Comparison of ENCODE assay signal across 2 cellular contexts in the genomic region with DNA sequence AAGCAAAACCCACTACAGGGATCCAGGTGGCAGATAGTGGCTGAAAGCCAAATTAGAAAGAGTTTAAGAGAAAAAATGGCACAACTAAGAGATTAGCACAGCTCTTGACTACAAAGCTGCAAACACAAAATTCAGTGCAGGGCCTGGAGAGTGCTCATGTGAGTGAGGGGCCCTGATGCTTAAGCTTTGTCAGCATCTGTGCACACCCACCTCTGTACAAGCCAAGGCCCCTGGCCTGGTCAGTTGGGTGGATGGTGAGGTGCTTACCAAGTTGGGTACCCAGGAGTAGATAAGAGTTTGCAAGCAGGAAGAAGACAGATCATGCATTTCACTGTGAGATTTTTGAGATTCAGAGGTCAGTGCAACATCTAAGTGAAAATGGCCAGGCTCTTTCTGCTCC.
TF ChIP-seq lines count a peak whose summit lies in the region.

No MANE protein-coding gene starts in this region.

TF ChIP-seq in GM12878, 131 proteins besides CTCF, POLR2A, EP300 and RAD21 (continued from another document):
- TF ChIP-seq USF2 (IDR thresholded peaks at IDR 0.05; ENCODE audit: borderline replicate concordance, low read depth, low read length): no peak
- no peak for TF ChIP-seq IKZF1 (conservative IDR thresholded peaks at IDR 0.05)
- TF ChIP-seq SREBF2 (IDR thresholded peaks at IDR 0.05; ENCODE audit: low read length): no peak
- TF ChIP-seq CBX5 (IDR thresholded peaks at IDR 0.05; ENCODE audit: low read depth): no peak
- TF ChIP-seq SREBF1 (IDR thresholded peaks at IDR 0.05; ENCODE audit: low read length): no peak
- TF ChIP-seq, protein P1, sequence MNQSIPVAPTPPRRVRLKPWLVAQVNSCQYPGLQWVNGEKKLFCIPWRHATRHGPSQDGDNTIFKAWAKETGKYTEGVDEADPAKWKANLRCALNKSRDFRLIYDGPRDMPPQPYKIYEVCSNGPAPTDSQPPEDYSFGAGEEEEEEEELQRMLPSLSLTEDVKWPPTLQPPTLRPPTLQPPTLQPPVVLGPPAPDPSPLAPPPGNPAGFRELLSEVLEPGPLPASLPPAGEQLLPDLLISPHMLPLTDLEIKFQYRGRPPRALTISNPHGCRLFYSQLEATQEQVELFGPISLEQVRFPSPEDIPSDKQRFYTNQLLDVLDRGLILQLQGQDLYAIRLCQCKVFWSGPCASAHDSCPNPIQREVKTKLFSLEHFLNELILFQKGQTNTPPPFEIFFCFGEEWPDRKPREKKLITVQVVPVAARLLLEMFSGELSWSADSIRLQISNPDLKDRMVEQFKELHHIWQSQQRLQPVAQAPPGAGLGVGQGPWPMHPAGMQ (IDR thresholded peaks at IDR 0.05; ENCODE audit: borderline replicate concordance): no peak
- TF ChIP-seq ETV6 (conservative IDR thresholded peaks at IDR 0.05 in 1 of 2, IDR thresholded peaks at IDR 0.05 in 1 of 2; ENCODE audit: borderline replicate concordance in 1 of 2, low read depth in 1 of 2): no peak
- TF ChIP-seq IKZF2 (IDR thresholded peaks at IDR 0.05): no peak
- TF ChIP-seq ZBED1 (IDR thresholded peaks at IDR 0.05; ENCODE audit: borderline replicate concordance): no peak
- TF ChIP-seq CBX3 (IDR thresholded peaks at IDR 0.05; ENCODE audit: borderline replicate concordance, low read depth): no peak
- TF ChIP-seq HDAC6 (IDR thresholded peaks at IDR 0.05; ENCODE audit: unreplicated experiment): no peak
- no peak for TF ChIP-seq SMAD1 (IDR thresholded peaks at IDR 0.05; ENCODE audit: low read depth, partially characterized antibody)
- no peak for TF ChIP-seq PAX5 (IDR thresholded peaks at IDR 0.05; ENCODE audit: borderline replicate concordance, low read depth, low read length)
- TF ChIP-seq NBN (IDR thresholded peaks at IDR 0.05): no peak
- TF ChIP-seq BACH1 (IDR thresholded peaks at IDR 0.05; ENCODE audit: borderline replicate concordance): no peak
- TF ChIP-seq BCL11A (IDR thresholded peaks at IDR 0.05; ENCODE audit: low read depth, low read length): no peak

TF ChIP-seq in SK-N-SH, 30 proteins besides CTCF, POLR2A, EP300 and RAD21 (continued from another document):
- TF ChIP-seq USF1 (IDR thresholded peaks at IDR 0.05; ENCODE audit: borderline replicate concordance, low read depth): no peak
- TF ChIP-seq TEAD4 (IDR thresholded peaks at IDR 0.05; ENCODE audit: borderline replicate concordance, insufficient read depth): no peak
- no peak for TF ChIP-seq TAF1 (IDR thresholded peaks at IDR 0.05; ENCODE audit: borderline replicate concordance, low read depth, low read length)
- TF ChIP-seq NFIC (IDR thresholded peaks at IDR 0.05; ENCODE audit: borderline replicate concordance): no peak
- no peak for TF ChIP-seq RCOR1 (IDR thresholded peaks at IDR 0.05; ENCODE audit: low read length)
- TF ChIP-seq PBX3 (IDR thresholded peaks at IDR 0.05): no peak
- no peak for TF ChIP-seq ELF1 (IDR thresholded peaks at IDR 0.05)
- TF ChIP-seq, protein P2, sequence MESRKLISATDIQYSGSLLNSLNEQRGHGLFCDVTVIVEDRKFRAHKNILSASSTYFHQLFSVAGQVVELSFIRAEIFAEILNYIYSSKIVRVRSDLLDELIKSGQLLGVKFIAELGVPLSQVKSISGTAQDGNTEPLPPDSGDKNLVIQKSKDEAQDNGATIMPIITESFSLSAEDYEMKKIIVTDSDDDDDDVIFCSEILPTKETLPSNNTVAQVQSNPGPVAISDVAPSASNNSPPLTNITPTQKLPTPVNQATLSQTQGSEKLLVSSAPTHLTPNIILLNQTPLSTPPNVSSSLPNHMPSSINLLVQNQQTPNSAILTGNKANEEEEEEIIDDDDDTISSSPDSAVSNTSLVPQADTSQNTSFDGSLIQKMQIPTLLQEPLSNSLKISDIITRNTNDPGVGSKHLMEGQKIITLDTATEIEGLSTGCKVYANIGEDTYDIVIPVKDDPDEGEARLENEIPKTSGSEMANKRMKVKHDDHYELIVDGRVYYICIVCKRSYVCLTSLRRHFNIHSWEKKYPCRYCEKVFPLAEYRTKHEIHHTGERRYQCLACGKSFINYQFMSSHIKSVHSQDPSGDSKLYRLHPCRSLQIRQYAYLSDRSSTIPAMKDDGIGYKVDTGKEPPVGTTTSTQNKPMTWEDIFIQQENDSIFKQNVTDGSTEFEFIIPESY (IDR thresholded peaks at IDR 0.05; ENCODE audit: borderline replicate concordance, low read depth): no peak
- no peak for TF ChIP-seq RXRA (IDR thresholded peaks at IDR 0.05; ENCODE audit: borderline replicate concordance, low read depth)
